Comparison of ENCODE assay signal across 8 cellular contexts in the genomic region with DNA sequence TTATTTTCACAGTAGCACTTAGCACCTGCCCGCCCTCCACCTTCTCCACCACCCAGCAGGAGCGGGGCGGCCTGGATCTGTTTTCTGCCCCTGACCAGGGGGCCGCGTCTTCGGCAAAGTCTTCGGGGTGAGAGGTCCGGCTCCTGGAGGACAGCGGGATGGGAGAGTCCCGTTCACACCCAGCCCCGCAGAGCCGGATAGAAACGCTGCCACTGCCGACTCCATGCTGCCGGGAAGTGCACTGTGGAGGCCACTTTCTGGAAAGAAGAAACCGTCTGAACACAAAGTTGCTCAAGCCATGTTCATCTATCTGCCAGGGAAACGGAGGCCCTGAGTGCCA. TPM values are rescaled to one million over a fixed set of nuclear protein-coding genes. Genes with fewer than 3 reads are reported as not detected.
DNase-seq lines count a peak whose midpoint lies in the region; ATAC-seq and TF ChIP-seq lines count a peak whose summit lies in the region.

No MANE protein-coding gene starts in this region.

- H3K9me3 Mint-ChIP-seq in mesothelial cell of epicardium = peaks cover 12% of the 10 kb centered on the region

- H3K4me3 Mint-ChIP-seq in mesothelial cell of epicardium = peak overlapping the region; percentile 67

- peak; percentile 12 for ATAC-seq in Right ventricle myocardium inferior
- ATAC-seq in upper lobe of right lung = peak; percentile 27
- no peak for ATAC-seq in GM21367 (IDR thresholded peaks at IDR 0.05; ENCODE audit: unreplicated experiment)

- H3K36me3 ChIP-seq in upper lobe of right lung = no peaks in the 10 kb centered on the region

- peaks cover 77% of the 10 kb centered on the region for H3K27me3 Mint-ChIP-seq in mesothelial cell of epicardium (ENCODE audit: low read depth)

- intact Hi-C loops in Right ventricle myocardium inferior (cut with DNase I) (no loop called here), cardiac septum (cut with DNase I) (no loop called here), upper lobe of right lung (cut with DNase I) (no loop called here)

- TF ChIP-seq CTCF in coronary artery (IDR thresholded peaks at IDR 0.05) (no peak), mesothelial cell of epicardium (IDR thresholded peaks at IDR 0.05; ENCODE audit: unreplicated experiment) (no peak), upper lobe of right lung (IDR thresholded peaks at IDR 0.05) (no peak)

- H3K27ac ChIP-seq in coronary artery (no peak overlapping the region), upper lobe of right lung (no peak overlapping the region)

- H3K4me1 ChIP-seq in upper lobe of right lung = peaks cover 9% of the 10 kb centered on the region

- no peaks in the 10 kb centered on the region for H3K9me3 ChIP-seq in upper lobe of right lung

- DNase-seq in Right ventricle myocardium inferior (ENCODE audit: missing footprints) (no peak), cardiac septum (ENCODE audit: low spot score) (no peak), coronary artery (ENCODE audit: low spot score) (no peak), mesothelial cell of epicardium (ENCODE audit: low spot score in 2 of 2, unreplicated experiment in 2 of 2) (no peak), upper lobe of right lung (no peak), NOMO-1 treated with DMSO at 0.1 percent for 48 hours (lab: John Stamatoyannopoulos, UW; ENCODE audit: unreplicated experiment) (no peak), NCI-H2081 (lab: John Stamatoyannopoulos, UW) (no peak)

- no peak overlapping the region for H3K27ac Mint-ChIP-seq in mesothelial cell of epicardium

- peaks cover 23% of the 10 kb centered on the region for H3K27me3 ChIP-seq in upper lobe of right lung

- peaks cover 9% of the 10 kb centered on the region for H3K4me1 Mint-ChIP-seq in mesothelial cell of epicardium

- H3K4me3 ChIP-seq in coronary artery (peak overlapping the region; percentile 70), upper lobe of right lung (peak overlapping the region; percentile 60)

- H3K36me3 Mint-ChIP-seq in mesothelial cell of epicardium = no peaks in the 10 kb centered on the region

RNA-seq across cellular contexts. Expression of a gene that starts 14.5 kb away (rescaled TPM):
- total RNA-seq in Right ventricle myocardium inferior (1.5 TPM), cardiac septum (3.0 TPM), mesothelial cell of epicardium (6.7 to 7.6 TPM (median 7.3 TPM) in 3 replicates), upper lobe of right lung (2.3 TPM)
